ENCODE assay signal across 1 cellular context in the genomic region with DNA sequence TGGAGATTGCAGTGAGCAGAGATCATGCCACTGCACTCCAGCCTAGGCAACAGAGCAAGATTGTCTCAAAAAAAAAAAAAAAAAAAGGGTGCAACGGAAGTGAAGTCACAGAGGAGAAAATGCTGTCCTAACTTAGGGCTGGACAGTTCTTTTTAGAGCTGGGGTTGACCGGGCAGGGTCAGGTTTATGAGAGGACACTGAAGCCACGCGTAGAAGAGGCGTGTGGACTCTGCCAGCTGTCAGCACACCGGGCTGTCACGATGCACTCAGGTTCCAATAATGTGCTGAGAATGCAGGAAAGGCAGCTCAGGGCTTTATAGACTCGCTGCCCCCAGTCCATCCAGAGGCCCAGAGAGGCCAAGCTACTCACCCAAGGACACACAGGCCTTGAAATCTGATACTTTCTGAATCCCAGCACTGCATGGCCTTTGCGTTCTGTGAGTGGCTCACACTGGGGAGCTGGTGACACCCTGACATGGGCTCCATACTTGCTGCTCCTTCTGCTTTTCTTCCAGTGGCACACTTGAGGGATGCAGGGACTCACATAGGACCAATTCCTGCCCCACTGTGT.
TF ChIP-seq lines count a peak whose summit lies in the region.

No MANE protein-coding gene starts in this region.

TF ChIP-seq in HEK293, 187 proteins besides CTCF, POLR2A, EP300 and RAD21 (continued from another document):
- TF ChIP-seq ZNF510 (tag by site-specific recombination; IDR thresholded peaks at IDR 0.05; ENCODE audit: insufficient replicate concordance) (no peak), ZNF660 (tag by site-specific recombination; IDR thresholded peaks at IDR 0.05) (no peak), ZNF768 (tag by site-specific recombination; IDR thresholded peaks at IDR 0.05) (peak; percentile 53; the same call in 1 of the 2 replicates), ZNF23 (tag by site-specific recombination; IDR thresholded peaks at IDR 0.05; ENCODE audit: borderline replicate concordance) (no peak), ZNF133 (tag by site-specific recombination; IDR thresholded peaks at IDR 0.05) (no peak)
TF ChIP-seq in HEK293: peak in this region for 1.
